13 cellular contexts compared by ENCODE assay signal in genomic region chr12:26633591-26634210, GRCh38.
DNase-seq lines count a peak whose midpoint lies in the region; TF ChIP-seq lines count a peak whose summit lies in the region.
"Had no signal": no experiment of that assay in that cellular context is flagged by ENCODE, and none has a peak within 500 bp of the region (broad histone marks: within the 10 kb centered on the region; RNA-seq: fewer than 3 reads in every experiment).

No MANE protein-coding gene starts in this region.

- no peaks in the 10 kb centered on the region for H3K79me2 ChIP-seq in osteoblast (ENCODE audit: insufficient read depth, low read length)

- peaks cover 56% of the 10 kb centered on the region for H3K4me1 ChIP-seq in osteoblast (ENCODE audit: insufficient read depth, low read length)
- H3K4me1 ChIP-seq: suprapubic skin had no signal

- in situ Hi-C loops in KBM-7 (cut with MboI; ENCODE audit: low pct_unique_long_range_greater_than_20kb, low sequenced_read_pairs), result no loop called here

- DNase-seq in GM03348 (ENCODE audit: low spot score), result peak; percentile 73
- DNase-seq in NCI-H69 (lab: John Stamatoyannopoulos, UW), result peak; percentile 57
- DNase-seq in epithelial cell of proximal tubule (ENCODE audit: low read depth), result peak; percentile 19
- no peak for DNase-seq in osteoblast (ENCODE audit: insufficient read length, low spot score, missing footprints)
- no peak for DNase-seq in NCI-H748 (lab: John Stamatoyannopoulos, UW; ENCODE audit: unreplicated experiment)
- no peak for DNase-seq in NCI-H1048 (lab: John Stamatoyannopoulos, UW)
- no peak for DNase-seq in KBM-7
- no peak for DNase-seq in NOMO-1 treated with dmso at 0.1 percent for 144 hours (lab: John Stamatoyannopoulos, UW; ENCODE audit: unreplicated experiment)
- DNase-seq: activated effector memory CD4-positive, alpha-beta T cell treated with Interleukin-2 at 50 U/mL for 16 hours; dermis blood vessel endothelial cell; RPMI8226 had no signal

- H2AFZ ChIP-seq in osteoblast (ENCODE audit: low read length), result no peak overlapping the region

- H3K9me3 ChIP-seq in osteoblast (ENCODE audit: low read depth, low read length), result no peaks in the 10 kb centered on the region
- H3K9me3 ChIP-seq: suprapubic skin had no signal

- no peaks in the 10 kb centered on the region for H3K36me3 ChIP-seq in osteoblast (ENCODE audit: insufficient read depth, low read length)

- no peak overlapping the region for H3K4me3 ChIP-seq in epithelial cell of proximal tubule (ENCODE audit: low read depth, low read length)
- no peak overlapping the region for H3K4me3 ChIP-seq in osteoblast (ENCODE audit: insufficient read depth, low read length)
- H3K4me3 ChIP-seq: suprapubic skin had no signal

- no peaks in the 10 kb centered on the region for H4K20me1 ChIP-seq in osteoblast (ENCODE audit: insufficient read depth, low read length)

- no peak for TF ChIP-seq CTCF in epithelial cell of proximal tubule (conservative IDR thresholded peaks at IDR 0.05; ENCODE audit: low read depth, low read length)
- no peak for TF ChIP-seq CTCF in osteoblast (IDR thresholded peaks at IDR 0.05; ENCODE audit: extremely low read depth, low read depth, low read length)

- peak overlapping the region; percentile 42 for H3K27ac ChIP-seq in osteoblast (ENCODE audit: low read depth, low read length)
- H3K27ac ChIP-seq: suprapubic skin, VCaP had no signal

- H3K4me2 ChIP-seq in osteoblast (ENCODE audit: insufficient read depth, low read length), result no peak overlapping the region

- no peaks in the 10 kb centered on the region for H3K27me3 ChIP-seq in osteoblast (ENCODE audit: insufficient read depth, low read length)
- H3K27me3 ChIP-seq: suprapubic skin had no signal

Comparison
In these comparisons a context has a peak if more than half of its experiments do, and no peak if none do; other contexts are left out.
1. DNase-seq: peak in GM03348 (single experiment), NCI-H69 (single experiment) and epithelial cell of proximal tubule (single experiment); none in osteoblast (single experiment), NCI-H748 (single experiment), NCI-H1048 (single experiment), KBM-7 (single experiment) and NOMO-1 treated with dmso at 0.1 percent for 144 hours (single experiment).